In the genomic region with DNA sequence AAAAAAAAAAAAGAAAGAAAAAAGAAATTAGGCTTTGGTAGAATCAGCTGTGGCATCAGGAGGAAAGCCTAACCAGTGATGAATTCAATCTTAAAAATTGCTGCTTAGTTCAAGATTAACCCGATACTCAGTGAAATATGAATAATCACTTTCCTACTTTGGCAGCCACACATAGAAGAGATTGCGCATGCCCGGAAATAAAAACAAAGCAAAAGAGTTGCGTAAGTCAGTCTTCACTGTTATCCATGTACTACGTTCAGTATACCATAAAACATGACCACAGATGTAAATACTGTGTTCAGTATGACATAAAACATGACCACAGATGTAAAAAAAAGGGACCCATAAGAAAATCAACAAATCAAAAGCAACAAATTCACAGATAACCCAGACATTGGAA, we compare ENCODE assay signal across 21 cellular contexts.
DNase-seq lines count a peak whose midpoint lies in the region; ATAC-seq and TF ChIP-seq lines count a peak whose summit lies in the region.
"Had no signal": no experiment of that assay in that cellular context is flagged by ENCODE, and none has a peak within 500 bp of the region (broad histone marks: within the 10 kb centered on the region; RNA-seq: fewer than 3 reads in every experiment).

No MANE protein-coding gene starts in this region.

- peak overlapping the region in 1 of 2 donors; percentile 36 for H3K4me3 Mint-ChIP-seq in stimulated activated naive CD8-positive, alpha-beta T cell treated with anti-CD3 and anti-CD28 coated beads, Interleukin-15, amount 100 ng/mL, for 72 hours
- H3K4me3 Mint-ChIP-seq: activated CD4-positive, alpha-beta T cell treated with anti-CD3 and anti-CD28 coated beads, Interleukin-2, amount 10 ng/mL, durations not matched to agents 24 days and 14 days; CD4-positive, alpha-beta T cell had no signal

- no peaks in the 10 kb centered on the region for H3K9me3 Mint-ChIP-seq in stimulated activated naive CD8-positive, alpha-beta T cell treated with anti-CD3 and anti-CD28 coated beads, Interleukin-15, amount 100 ng/mL, for 72 hours
- H3K9me3 Mint-ChIP-seq: activated CD4-positive, alpha-beta T cell treated with anti-CD3 and anti-CD28 coated beads, Interleukin-2, amount 10 ng/mL, durations not matched to agents 24 days and 14 days; CD4-positive, alpha-beta T cell had no signal

- no peaks in the 10 kb centered on the region for H3K9me3 ChIP-seq in RWPE2 (ENCODE audit: severe bottlenecking)
- H3K9me3 ChIP-seq: Peyer's patch had no signal

- peak; percentile 37 for ATAC-seq in stimulated activated naive CD8-positive, alpha-beta T cell treated with anti-CD3 and anti-CD28 coated beads, Interleukin-15, amount 100 ng/mL, for 72 hours
- ATAC-seq in stimulated activated naive CD8-positive, alpha-beta T cell treated with anti-CD3 and anti-CD28 coated beads, Interleukin-15, Interleukin-2, amounts not matched to agents 100 U/mL and 50 U/mL, for 24 hours, result no peak
- ATAC-seq in RWPE2 (ENCODE audit: low read depth), result peak; percentile 42; the same call in 1 of the 3 replicates
- no peak for ATAC-seq in GM19035 (IDR thresholded peaks at IDR 0.05; ENCODE audit: unreplicated experiment)
- ATAC-seq in GM21825 (IDR thresholded peaks at IDR 0.05; ENCODE audit: unreplicated experiment), result no peak

- H3K27me3 ChIP-seq in RWPE2 (ENCODE audit: insufficient read depth, poor library complexity, severe bottlenecking), result no peaks in the 10 kb centered on the region
- H3K27me3 ChIP-seq: Peyer's patch had no signal

- H3K27ac Mint-ChIP-seq in stimulated activated naive CD8-positive, alpha-beta T cell treated with anti-CD3 and anti-CD28 coated beads, Interleukin-15, amount 100 ng/mL, for 72 hours, result no peak overlapping the region
- H3K27ac Mint-ChIP-seq: activated CD4-positive, alpha-beta T cell treated with anti-CD3 and anti-CD28 coated beads, Interleukin-2, amount 10 ng/mL, durations not matched to agents 24 days and 14 days; CD4-positive, alpha-beta T cell had no signal

- TF ChIP-seq CTCF in RWPE2 (IDR thresholded peaks at IDR 0.05; ENCODE audit: poor library complexity, severe bottlenecking), result no peak

- H3K4me1 Mint-ChIP-seq in stimulated activated naive CD8-positive, alpha-beta T cell treated with anti-CD3 and anti-CD28 coated beads, Interleukin-15, amount 100 ng/mL, for 72 hours, result peaks cover 6% of the 10 kb centered on the region

- peaks cover 4% of the 10 kb centered on the region for H3K4me1 ChIP-seq in RWPE2 (ENCODE audit: insufficient read depth, poor library complexity, severe bottlenecking)
- H3K4me1 ChIP-seq: Peyer's patch had no signal

- no peak overlapping the region for H3K4me3 ChIP-seq in RWPE2 (ENCODE audit: severe bottlenecking)
- H3K4me3 ChIP-seq: Peyer's patch had no signal

- no peak for DNase-seq in stimulated activated naive CD8-positive, alpha-beta T cell treated with anti-CD3 and anti-CD28 coated beads, Interleukin-15, amount 100 ng/mL, for 72 hours
- no peak for DNase-seq in stimulated activated naive CD8-positive, alpha-beta T cell treated with anti-CD3 and anti-CD28 coated beads, Interleukin-15, Interleukin-2, amounts not matched to agents 100 U/mL and 50 U/mL, for 24 hours
- no peak for DNase-seq in RWPE2 (ENCODE audit: low spot score)
- DNase-seq in fibroblast of peridontal ligament (ENCODE audit: extremely low read depth), result peak; percentile 8
- DNase-seq in hippocampal formation (lab: John Stamatoyannopoulos, UW), result no peak
- DNase-seq in DMS53 (lab: John Stamatoyannopoulos, UW), result no peak
- DNase-seq: ACHN; activated CD4-positive, alpha-beta T cell treated with anti-CD3 and anti-CD28 coated beads, Interleukin-2, amount 10 ng/mL, durations not matched to agents 24 days and 14 days; activated effector memory CD4-positive, alpha-beta T cell treated with Interleukin-2 at 50 U/mL for 16 hours; CD4-positive, alpha-beta T cell; central memory CD4-positive, alpha-beta T cell; foreskin melanocyte; GOT3; NCI-H1105; NCI-H2171; Peyer's patch; stimulated activated CD4-positive, alpha-beta T cell treated with anti-CD3 and anti-CD28 coated beads, Interleukin-15, amount 100 ng/mL, for 24 hours; stimulated activated naive CD4-positive, alpha-beta T cell; trophoblast cell had no signal

- H3K36me3 ChIP-seq in RWPE2 (ENCODE audit: low read depth), result no peaks in the 10 kb centered on the region
- H3K36me3 ChIP-seq: Peyer's patch had no signal

- H3K27me3 Mint-ChIP-seq in stimulated activated naive CD8-positive, alpha-beta T cell treated with anti-CD3 and anti-CD28 coated beads, Interleukin-15, amount 100 ng/mL, for 72 hours, result peaks cover 65% of the 10 kb centered on the region

- H3K27ac ChIP-seq in RWPE2 (ENCODE audit: poor library complexity, severe bottlenecking), result no peak overlapping the region
- H3K27ac ChIP-seq: Peyer's patch had no signal

Comparison
In these comparisons a context has a peak if more than half of its experiments do, and no peak if none do; other contexts are left out.
1. ATAC-seq: peak in stimulated activated naive CD8-positive, alpha-beta T cell treated with anti-CD3 and anti-CD28 coated beads, Interleukin-15, amount 100 ng/mL, for 72 hours (single experiment) and RWPE2 (single experiment); none in stimulated activated naive CD8-positive, alpha-beta T cell treated with anti-CD3 and anti-CD28 coated beads, Interleukin-15, Interleukin-2, amounts not matched to agents 100 U/mL and 50 U/mL, for 24 hours (single experiment), GM19035 (single experiment) and GM21825 (single experiment).